ENCODE assay signal across 8 cellular contexts in genomic region chr1:227734858-227735780, GRCh38. TPM values are rescaled to one million over a fixed set of nuclear protein-coding genes. Genes with fewer than 3 reads are reported as not detected.
A peak's percentile ranks its signal among the peaks of the same experiment; 100 is the strongest.
DNase-seq lines count a peak whose midpoint lies in the region; TF ChIP-seq lines count a peak whose summit lies in the region.

Gene JMJD4, minus strand, starts transcription at chr1:227735302. Its CDS starts 29 bp downstream, at chr1:227735273.
Gene SNAP47, plus strand, starts transcription at chr1:227735435. Its CDS starts 12,302 bp downstream, at chr1:227747737.

- H2AFZ ChIP-seq in H9 (ENCODE audit: low read length): no peak within 1 kb of the TSS

- H3K27ac Mint-ChIP-seq in H9 (peak within 1 kb of the TSS; percentile 49 to 84 (median 83); a peak in 5 of 7 replicates), neural crest cell (ENCODE audit: unreplicated experiment) (peak within 1 kb of the TSS; percentile 57)

- no peak within 1 kb of the TSS for H3K56ac ChIP-seq in H9 (ENCODE audit: insufficient read length, low read depth, low read length)

- peaks cover 10% of the 10 kb centered on the region; the same call in 1 of the 2 replicates for H3K79me2 ChIP-seq in H9 (ENCODE audit: insufficient read depth, low read length)

- H4K91ac ChIP-seq in H9 (ENCODE audit: insufficient read length, low read depth, low read length): no peak within 1 kb of the TSS

- H3K27ac ChIP-seq in H9 (ENCODE audit: insufficient read length, low read depth, low read length): no peak within 1 kb of the TSS
- peak within 1 kb of the TSS; percentile 85 to 94 (median 88) for H3K27ac ChIP-seq in stomach

- H3K4me3 Mint-ChIP-seq in H9 (peak within 1 kb of the TSS; percentile 89 to 96), neural crest cell (peak within 1 kb of the TSS; percentile 91)

- H4K8ac ChIP-seq in H9 (replicated peaks; ENCODE audit: insufficient read length, low read depth, low read length): no peak within 1 kb of the TSS

- H3K9me3 ChIP-seq in H9 (ENCODE audit: control insufficient read depth, low read depth, low read length): no peaks in the 10 kb centered on the region
- no peaks in the 10 kb centered on the region for H3K9me3 ChIP-seq in stomach

- WGBS in H9 (ENCODE audit: extremely low coverage, insufficient read length, low lambda C conversion rate): no CpG with 5 or more reads among the region's 104 CpGs
- 0 to 1% (median 0%) methylated on average over 20 to 104 of the region's 104 CpGs for WGBS in stomach, 5 donors

- no peak within 1 kb of the TSS for H3K23ac ChIP-seq in H9 (ENCODE audit: insufficient read length, low read depth, low read length)

- H2BK20ac ChIP-seq in H9 (ENCODE audit: low read depth, low read length, poor library complexity, severe bottlenecking): no peak within 1 kb of the TSS

- peaks cover 7 to 23% (median 23%) of the 10 kb centered on the region in 3 experiments; a peak in 6 of 7 replicates for H3K36me3 Mint-ChIP-seq in H9 (ENCODE audit: insufficient read depth in 1 of 3, low read depth in 3 of 3)
- no peaks in the 10 kb centered on the region for H3K36me3 Mint-ChIP-seq in neural crest cell (ENCODE audit: low read depth)

- H4K5ac ChIP-seq in H9 (ENCODE audit: insufficient read length, low read depth, low read length): no peak within 1 kb of the TSS

- peak within 1 kb of the TSS; percentile 95 for H3K4me2 ChIP-seq in H9 (ENCODE audit: insufficient read depth, insufficient read length, low read length)

- H3K9me3 Mint-ChIP-seq in H9: no peaks in the 10 kb centered on the region
- no peaks in the 10 kb centered on the region for H3K9me3 Mint-ChIP-seq in neural crest cell

- H3K14ac ChIP-seq in H9 (ENCODE audit: insufficient read depth, low read length): peak within 1 kb of the TSS; percentile 80

- H4K20me1 ChIP-seq in H9 (ENCODE audit: control insufficient read depth, insufficient read depth, insufficient read length): peaks cover 5% of the 10 kb centered on the region

- no peak within 1 kb of the TSS for H2BK5ac ChIP-seq in H9 (ENCODE audit: insufficient read length, low read length)

- H3K27me3 Mint-ChIP-seq in H9 (ENCODE audit: low read depth): no peaks in the 10 kb centered on the region
- H3K27me3 Mint-ChIP-seq in neural crest cell (ENCODE audit: low read depth): peaks cover 3% of the 10 kb centered on the region

- peaks cover 18% of the 10 kb centered on the region for H3K23me2 ChIP-seq in H9 (ENCODE audit: insufficient read length, low read depth, low read length, poor library complexity, severe bottlenecking)

- no peaks in the 10 kb centered on the region for H3K27me3 ChIP-seq in H9 (ENCODE audit: insufficient read depth, low read length)
- H3K27me3 ChIP-seq in stomach: no peaks in the 10 kb centered on the region

- H3K79me1 ChIP-seq in H9 (ENCODE audit: insufficient read depth, low read depth, low read length, poor library complexity, severe bottlenecking): no peaks in the 10 kb centered on the region

- DNase-seq in ELR (ENCODE audit: low read depth): peak; percentile 93
- DNase-seq in H9: peak; percentile 95
- DNase-seq in M059J (ENCODE audit: low read depth): peak; percentile 87
- DNase-seq in SIG-M5 (lab: John Stamatoyannopoulos, UW): peak; percentile 47
- DNase-seq in activated gamma-delta T cell (lab: John Stamatoyannopoulos, UW): peak; percentile 80
- peak; percentile 92 for DNase-seq in fibroblast of villous mesenchyme (ENCODE audit: low read depth)
- DNase-seq in neural crest cell (ENCODE audit: low read depth, low spot score): peak; percentile 88
- peak; percentile 94 for DNase-seq in stomach

- H3K4me1 Mint-ChIP-seq in H9: peaks cover 12 to 25% of the 10 kb centered on the region in 2 experiments
- peaks cover 23% of the 10 kb centered on the region for H3K4me1 Mint-ChIP-seq in neural crest cell

- H2BK12ac ChIP-seq in H9 (ENCODE audit: insufficient read length, low read depth, low read length): no peak within 1 kb of the TSS

- no peak for TF ChIP-seq EP300 in stomach (IDR thresholded peaks at IDR 0.05)

- H2BK120ac ChIP-seq in H9 (ENCODE audit: low read depth, low read length, poor library complexity, severe bottlenecking): no peak within 1 kb of the TSS

- no peak within 1 kb of the TSS for H3K4ac ChIP-seq in H9 (ENCODE audit: low read depth, low read length)

- no peak within 1 kb of the TSS for H3T11ph ChIP-seq in H9 (ENCODE audit: low read length)

- TF ChIP-seq CTCF in H9 (conservative IDR thresholded peaks at IDR 0.05): no peak
- no peak for TF ChIP-seq CTCF in fibroblast of villous mesenchyme (IDR thresholded peaks at IDR 0.05; ENCODE audit: insufficient read depth, low read depth, low read length)
- TF ChIP-seq CTCF in neural crest cell (conservative IDR thresholded peaks at IDR 0.05): no peak
- no peak for TF ChIP-seq CTCF in stomach (IDR thresholded peaks at IDR 0.05)

- peaks cover 3% of the 10 kb centered on the region; the same call in 1 of the 2 replicates for H3K4me1 ChIP-seq in H9 (ENCODE audit: insufficient read depth, low read length)
- peaks cover 23 to 63% (median 45%) of the 10 kb centered on the region in 4 donors for H3K4me1 ChIP-seq in stomach

- peaks cover 16 to 46% (median 36%) of the 10 kb centered on the region in 4 donors for H3K36me3 ChIP-seq in stomach

- H3K18ac ChIP-seq in H9 (ENCODE audit: insufficient read length, low read depth, low read length): peak within 1 kb of the TSS; percentile 41

- H3K4me3 ChIP-seq in fibroblast of villous mesenchyme (ENCODE audit: low read depth, low read length): peak within 1 kb of the TSS; percentile 75
- H3K4me3 ChIP-seq in stomach: peak within 1 kb of the TSS; percentile 76 to 100 (median 90)

- no peak within 1 kb of the TSS for H2BK15ac ChIP-seq in H9 (ENCODE audit: low read depth, low read length)

- peak within 1 kb of the TSS; percentile 84 for H3K9ac ChIP-seq in H9 (ENCODE audit: extremely low read depth, insufficient read length, low read length)

- TF ChIP-seq POLR2A in stomach (IDR thresholded peaks at IDR 0.05): peak in 1 of 4 donors; percentile 33

- intact Hi-C loops in stomach (cut with DNase I; ENCODE audit: low total_unique reads): loop anchor here (10.0 kb wide), 1 partner anchor 190 kb away; no protein-coding TSS in a partner anchor

- H2AK5ac ChIP-seq in H9 (ENCODE audit: insufficient read length, low read length): no peak within 1 kb of the TSS

RNA-seq across cellular contexts. Expression of gene JMJD4, which starts in this region (rescaled TPM):
- 24.4 and 26.0 TPM in 2 replicates for total RNA-seq in H9 (2021)
- 14.7 and 18.8 TPM in 2 replicates for total RNA-seq in M059J (2014; rRNA removed; shearing (Covaris generic))
- total RNA-seq in fibroblast of villous mesenchyme: 25.5 and 32.5 TPM in 2 replicates
- total RNA-seq in neural crest cell: 25.2 and 28.3 TPM in 2 replicates
- 10 to 100 TPM in 3 of 5 donors, 1 to 10 TPM in 2; 2.3 to 26.8 (median 17.5) TPM for total RNA-seq in stomach
- polyA plus RNA-seq in stomach: 10 to 100 TPM in 2 of 3 donors, 1 to 10 TPM in 1; 8.2 to 11.9 (median 10.7) TPM

RNA-seq across cellular contexts. Expression of gene SNAP47, which starts in this region (rescaled TPM):
- total RNA-seq in H9 (2021) (44.1 TPM in 2 replicates), fibroblast of villous mesenchyme (51.9 and 58.3 TPM in 2 replicates), neural crest cell (42.9 and 45.3 TPM in 2 replicates), stomach (100 to 1,000 TPM in 1 of 5 donors, 10 to 100 TPM in 4; 24.8 to 117 (median 73.0) TPM)
- 53.3 and 65.6 TPM in 2 replicates for total RNA-seq in M059J (2014; rRNA removed; shearing (Covaris generic))
- polyA plus RNA-seq in stomach: 10 to 100 TPM; 13.7 to 20.8 (median 16.9) TPM
